ENCODE assay signal across 22 cellular contexts in genomic region chr10:118031351-118032075, GRCh38. TPM values are rescaled to one million over a fixed set of nuclear protein-coding genes. Genes with fewer than 3 reads are reported as not detected.
A peak's percentile ranks its signal among the peaks of the same experiment; 100 is the strongest.
DNase-seq lines count a peak whose midpoint lies in the region; ATAC-seq, FAIRE-seq and TF ChIP-seq lines count a peak whose summit lies in the region.
"Had no signal": no experiment of that assay in that cellular context is flagged by ENCODE, and none has a peak within 500 bp of the region (broad histone marks: within the 10 kb centered on the region; RNA-seq: fewer than 3 reads in every experiment).

No MANE protein-coding gene starts in this region.

- POLR2A ChIA-PET in MCF 10A (lab: Yijun Ruan, JAX) = interaction anchor here (0.7 kb wide), 1 partner anchor 141 kb away, joined by 3 read pairs; no protein-coding TSS in a partner anchor
- POLR2A ChIA-PET in CD8-positive, alpha-beta T cell (lab: Charles Lee) = no interaction called here

- H2AFZ ChIP-seq in keratinocyte (ENCODE audit: control insufficient read depth, low read length) = no peak overlapping the region
- H2AFZ ChIP-seq: PC-9 had no signal

- H3K4me3 Mint-ChIP-seq in MCF 10A (ENCODE audit: unreplicated experiment) = no peak overlapping the region
- no peak overlapping the region for H3K4me3 Mint-ChIP-seq in T-helper 2 cell treated with Interferon-gamma antibody and Interleukin-4, amounts not matched to agents 5 μg/mL and 100 μg/mL, for 36 hours
- no peak overlapping the region for H3K4me3 Mint-ChIP-seq in CD8-positive, alpha-beta T cell
- H3K4me3 Mint-ChIP-seq: IgD-negative memory B cell had no signal

- peak overlapping the region; percentile 61 for H3K27ac Mint-ChIP-seq in MCF 10A (ENCODE audit: low read depth, unreplicated experiment)
- H3K27ac Mint-ChIP-seq in T-helper 2 cell treated with Interferon-gamma antibody and Interleukin-4, amounts not matched to agents 5 μg/mL and 100 μg/mL, for 36 hours = no peak overlapping the region
- no peak overlapping the region for H3K27ac Mint-ChIP-seq in CD8-positive, alpha-beta T cell
- H3K27ac Mint-ChIP-seq: IgD-negative memory B cell had no signal

- no peaks in the 10 kb centered on the region for H4K20me1 ChIP-seq in keratinocyte (ENCODE audit: control insufficient read depth, extremely low read depth, insufficient read depth, low read length)

- no TSS peak for BruUV-seq in MCF 10A (replicated peaks; lab: Mats Ljungman, UMichigan)

- dilution Hi-C loops in keratinocyte (cut with MboI; ENCODE audit: extremely low pct_ligation_motif_present, low sequenced_read_pairs) = no loop called here

- H3K36me3 ChIP-seq in breast epithelium = no peaks in the 10 kb centered on the region
- no peaks in the 10 kb centered on the region for H3K36me3 ChIP-seq in keratinocyte (ENCODE audit: control insufficient read depth in 2 of 2, extremely low read depth in 1 of 2, insufficient read depth in 2 of 2, low read length in 2 of 2)
- no peaks in the 10 kb centered on the region for H3K36me3 ChIP-seq in CD8-positive, alpha-beta T cell (ENCODE audit: insufficient read depth, low read length)
- H3K36me3 ChIP-seq: SJSA1 had no signal

- H3K9me3 ChIP-seq in breast epithelium (no peaks in the 10 kb centered on the region), keratinocyte (ENCODE audit: control insufficient read depth, low read depth, low read length) (no peaks in the 10 kb centered on the region)
- H3K9me3 ChIP-seq in CD8-positive, alpha-beta T cell (ENCODE audit: low read length) = no peaks in the 10 kb centered on the region
- H3K9me3 ChIP-seq: HAP-1, SJSA1 had no signal

- intact Hi-C loops in MCF 10A (cut with micrococcal nuclease) (no loop called here), breast epithelium (cut with DNase I; ENCODE audit: low total_unique reads) (no loop called here)
- intact Hi-C loops in CD8-positive, alpha-beta T cell (cut with DNase I, micrococcal nuclease) = no loop called here

- H3K4me3 ChIP-seq in breast epithelium (no peak overlapping the region), keratinocyte (ENCODE audit: control insufficient read depth in 2 of 3, extremely low read depth in 1 of 3, insufficient read depth in 2 of 3, low read depth in 1 of 3, low read length in 3 of 3) (no peak overlapping the region)
- no peak overlapping the region for H3K4me3 ChIP-seq in CD8-positive, alpha-beta T cell (ENCODE audit: low read depth, low read length)
- H3K4me3 ChIP-seq: HAP-1, PC-9, SJSA1 had no signal

- TF ChIP-seq CTCF in MCF 10A (IDR thresholded peaks at IDR 0.05; ENCODE audit: unreplicated experiment) = no peak
- no peak for TF ChIP-seq CTCF in breast epithelium (IDR thresholded peaks at IDR 0.05)
- no peak for TF ChIP-seq CTCF in keratinocyte (optimal IDR thresholded peaks at IDR 0.05 in 1 of 3, IDR thresholded peaks at IDR 0.05 in 1 of 3, conservative IDR thresholded peaks at IDR 0.05 in 1 of 3; ENCODE audit: extremely low read depth in 1 of 3, insufficient read depth in 2 of 3, low read length in 3 of 3)
- no peak for TF ChIP-seq CTCF in CD8-positive, alpha-beta T cell (IDR thresholded peaks at IDR 0.05)

- H3K9me1 ChIP-seq in keratinocyte (ENCODE audit: control insufficient read depth, extremely low read depth, insufficient read depth, low read length) = no peaks in the 10 kb centered on the region

- DNase-seq in MCF 10A (ENCODE audit: unreplicated experiment) (no peak), breast epithelium (ENCODE audit: low spot score in 2 of 2) (no peak), astrocyte of the hippocampus (ENCODE audit: low read depth, low spot score) (peak; percentile 42), keratinocyte (ENCODE audit: low read depth, low spot score) (peak; percentile 11), cerebellar cortex (ENCODE audit: low spot score) (no peak)
- DNase-seq in T-helper 2 cell treated with Interferon-gamma antibody and Interleukin-4, amounts not matched to agents 5 μg/mL and 100 μg/mL, for 36 hours (ENCODE audit: low spot score) = no peak
- DNase-seq in CD8-positive, alpha-beta T cell = no peak
- DNase-seq: 8988T; CD4-positive, alpha-beta memory T cell; DMS79; Kasumi-1; NCI-H1930; NCI-H2171; NCI-H446; NCI-H748 treated with DMSO at 0.1 percent for 48 hours; PC-9 had no signal

- CTCF ChIA-PET in MCF 10A (lab: Yijun Ruan, JAX) = no interaction called here
- CTCF ChIA-PET in CD8-positive, alpha-beta T cell (lab: Charles Lee) = no interaction called here

- no peak overlapping the region for H3K9ac ChIP-seq in keratinocyte (ENCODE audit: control insufficient read depth, extremely low read depth, insufficient read depth, low read length)

- no peak overlapping the region for H3K27ac ChIP-seq in breast epithelium
- H3K27ac ChIP-seq in keratinocyte (ENCODE audit: control insufficient read depth, insufficient read depth, low read length) = no peak overlapping the region
- H3K27ac ChIP-seq in CD8-positive, alpha-beta T cell (ENCODE audit: low read depth, low read length) = no peak overlapping the region
- H3K27ac ChIP-seq: PC-9, SJSA1 had no signal

- H3K9me3 Mint-ChIP-seq in MCF 10A (ENCODE audit: unreplicated experiment) = no peaks in the 10 kb centered on the region
- no peaks in the 10 kb centered on the region for H3K9me3 Mint-ChIP-seq in T-helper 2 cell treated with Interferon-gamma antibody and Interleukin-4, amounts not matched to agents 5 μg/mL and 100 μg/mL, for 36 hours
- no peaks in the 10 kb centered on the region for H3K9me3 Mint-ChIP-seq in CD8-positive, alpha-beta T cell
- H3K9me3 Mint-ChIP-seq: CD4-positive, alpha-beta memory T cell; IgD-negative memory B cell had no signal

- no peaks in the 10 kb centered on the region for H3K4me1 ChIP-seq in breast epithelium
- H3K4me1 ChIP-seq in keratinocyte (ENCODE audit: control insufficient read depth, extremely low read depth, insufficient read depth, low read length) = peaks cover 8% of the 10 kb centered on the region
- H3K4me1 ChIP-seq in CD8-positive, alpha-beta T cell (ENCODE audit: insufficient read depth, low read length) = peaks cover 17% of the 10 kb centered on the region
- H3K4me1 ChIP-seq: SJSA1 had no signal

- H3K27me3 Mint-ChIP-seq in MCF 10A (ENCODE audit: insufficient read depth, unreplicated experiment) = no peaks in the 10 kb centered on the region
- H3K27me3 Mint-ChIP-seq in T-helper 2 cell treated with Interferon-gamma antibody and Interleukin-4, amounts not matched to agents 5 μg/mL and 100 μg/mL, for 36 hours (ENCODE audit: low read depth) = no peaks in the 10 kb centered on the region
- no peaks in the 10 kb centered on the region for H3K27me3 Mint-ChIP-seq in CD8-positive, alpha-beta T cell (ENCODE audit: low read depth)
- H3K27me3 Mint-ChIP-seq: CD4-positive, alpha-beta memory T cell; IgD-negative memory B cell had no signal

- H3K27me3 ChIP-seq in breast epithelium (no peaks in the 10 kb centered on the region), keratinocyte (ENCODE audit: control insufficient read depth, extremely low read depth, insufficient read depth, low read length) (no peaks in the 10 kb centered on the region)
- no peaks in the 10 kb centered on the region for H3K27me3 ChIP-seq in CD8-positive, alpha-beta T cell (ENCODE audit: insufficient read depth, low read length)
- H3K27me3 ChIP-seq: SJSA1 had no signal

- H3K4me1 Mint-ChIP-seq in MCF 10A (ENCODE audit: insufficient read depth, unreplicated experiment) = peaks cover 15% of the 10 kb centered on the region
- peaks cover 12% of the 10 kb centered on the region for H3K4me1 Mint-ChIP-seq in T-helper 2 cell treated with Interferon-gamma antibody and Interleukin-4, amounts not matched to agents 5 μg/mL and 100 μg/mL, for 36 hours (ENCODE audit: low read depth)
- H3K4me1 Mint-ChIP-seq in CD8-positive, alpha-beta T cell (ENCODE audit: low read depth) = peaks cover 36% of the 10 kb centered on the region

- H3K4me2 ChIP-seq in keratinocyte (ENCODE audit: control insufficient read depth, extremely low read depth, insufficient read depth, low read depth, low read length) = no peak overlapping the region
- H3K4me2 ChIP-seq: PC-9 had no signal

- H3K36me3 Mint-ChIP-seq in MCF 10A (ENCODE audit: insufficient read depth, unreplicated experiment) = peaks cover 27% of the 10 kb centered on the region
- H3K36me3 Mint-ChIP-seq in T-helper 2 cell treated with Interferon-gamma antibody and Interleukin-4, amounts not matched to agents 5 μg/mL and 100 μg/mL, for 36 hours (ENCODE audit: low read depth) = peaks cover 6% of the 10 kb centered on the region
- H3K36me3 Mint-ChIP-seq in CD8-positive, alpha-beta T cell = peaks cover 30% of the 10 kb centered on the region

- ATAC-seq in GM21381 (IDR thresholded peaks at IDR 0.05; ENCODE audit: unreplicated experiment) = no peak
- ATAC-seq in CD8-positive, alpha-beta T cell = no peak

- peak; percentile 32 for FAIRE-seq in keratinocyte (lab: Jason Lieb, UNC)
- FAIRE-seq: G401.6, GM12891 had no signal

- no peak for TF ChIP-seq POLR2A in breast epithelium (IDR thresholded peaks at IDR 0.05)

- H3K79me2 ChIP-seq in keratinocyte (ENCODE audit: control insufficient read depth, insufficient read depth, low read length) = no peaks in the 10 kb centered on the region

RNA-seq across cellular contexts. Expression of gene RAB11FIP2, which starts 15.2 kb away (rescaled TPM):
- total RNA-seq in MCF 10A (2022) = 23.9 and 27.1 TPM in 2 replicates
- total RNA-seq in breast epithelium = 10 to 100 TPM; 26.5 to 36.4 (median 26.7) TPM
- 3.7 to 6.1 TPM (median 4.7 TPM) in 3 replicates for polyA plus RNA-seq in keratinocyte
- 15.6 TPM for polyA plus RNA-seq in keratinocyte (2011; ENCODE audit: low read depth)
- polyA plus RNA-seq in keratinocyte (2011; cell fraction: cytosol; rRNA removed) = 2.7 and 6.7 TPM in 2 replicates
- 8.7 and 10.4 TPM in 2 replicates for polyA plus RNA-seq in keratinocyte (2011; cell fraction: nucleus; rRNA removed)
- 4.0 TPM in 2 replicates for polyA plus RNA-seq in keratinocyte (2012; ENCODE audit: low replicate concordance)
- 1.0 to 4.7 TPM (median 3.6 TPM) in 3 replicates for polyA minus RNA-seq in keratinocyte
- 5.0 TPM for polyA minus RNA-seq in keratinocyte (2011; cell fraction: cytosol; rRNA and poly(A)+ RNA removed)
- 3.8 and 10.0 TPM in 2 replicates for polyA minus RNA-seq in keratinocyte (2011; cell fraction: nucleus; rRNA and poly(A)+ RNA removed)
- total RNA-seq in CD8-positive, alpha-beta T cell = 10 to 100 TPM; 32.6 to 34.2 TPM

Comparison
In these comparisons a context has a peak if more than half of its experiments do, and no peak if none do; other contexts are left out.
1. DNase-seq: peak in astrocyte of the hippocampus (single experiment) and keratinocyte (single experiment); none in MCF 10A (single experiment), breast epithelium (0 of 2), cerebellar cortex (single experiment), T-helper 2 cell treated with Interferon-gamma antibody and Interleukin-4, amounts not matched to agents 5 μg/mL and 100 μg/mL, for 36 hours (single experiment) and CD8-positive, alpha-beta T cell (0 of 7).